8 cellular contexts compared by ENCODE assay signal in genomic region chr17:81394831-81395599, GRCh38. TPM values are rescaled to one million over a fixed set of nuclear protein-coding genes. Genes with fewer than 3 reads are reported as not detected.
DNase-seq lines count a peak whose midpoint lies in the region; ATAC-seq, FAIRE-seq and TF ChIP-seq lines count a peak whose summit lies in the region.

Gene BAHCC1 (plus strand): TSS chr17:81395457. CDS start chr17:81399740, 4,283 bp downstream.

- H3K9me3 ChIP-seq in A549, result no peaks in the 10 kb centered on the region
- no peaks in the 10 kb centered on the region for H3K9me3 ChIP-seq in mammary epithelial cell (replicated peaks; ENCODE audit: insufficient read depth, low read length)
- H3K9me3 ChIP-seq in iPS-15b (ENCODE audit: control insufficient read depth, insufficient read depth, low read length), result no peaks in the 10 kb centered on the region
- H3K9me3 ChIP-seq in sigmoid colon, result no peaks in the 10 kb centered on the region

- BruUV-seq in mammary epithelial cell (replicated peaks; lab: Mats Ljungman, UMichigan), result no TSS peak

- H4K20me1 ChIP-seq in mammary epithelial cell (ENCODE audit: insufficient read depth, low read length), result no peaks in the 10 kb centered on the region

- peaks cover 69% of the 10 kb centered on the region for H3K27me3 Mint-ChIP-seq in WTC11 (ENCODE audit: low read depth)

- TF ChIP-seq RAD21 in A549 (conservative IDR thresholded peaks at IDR 0.05 in 1 of 2, IDR thresholded peaks at IDR 0.05 in 1 of 2), result no peak

- peaks cover 46% of the 10 kb centered on the region for H3K79me2 ChIP-seq in mammary epithelial cell (ENCODE audit: insufficient read depth, low read length)

- no peak for TF ChIP-seq CTCF in A549 (IDR thresholded peaks at IDR 0.05)
- no peak for TF ChIP-seq CTCF in WTC11 (IDR thresholded peaks at IDR 0.05)
- TF ChIP-seq CTCF in mammary epithelial cell (conservative IDR thresholded peaks at IDR 0.05 in 1 of 2, IDR thresholded peaks at IDR 0.05 in 1 of 2; ENCODE audit: extremely low read depth in 1 of 2, insufficient read depth in 1 of 2, low read depth in 1 of 2, low read length in 2 of 2), result no peak
- TF ChIP-seq CTCF in sigmoid colon (IDR thresholded peaks at IDR 0.05), result no peak

- H3K4me2 ChIP-seq in A549, result peak within 1 kb of the TSS; percentile 92
- H3K4me2 ChIP-seq in mammary epithelial cell (ENCODE audit: insufficient read depth, low read depth, low read length), result peak within 1 kb of the TSS; percentile 100

- peak; percentile 81 for FAIRE-seq in A549 (lab: Jason Lieb, UNC)

- H3K27me3 ChIP-seq in mammary epithelial cell (ENCODE audit: insufficient read depth, low read length) (no peaks in the 10 kb centered on the region), iPS-15b (ENCODE audit: control insufficient read depth, insufficient read depth, low read length) (peaks cover 61% of the 10 kb centered on the region), sigmoid colon (no peaks in the 10 kb centered on the region)

- H3K4me1 Mint-ChIP-seq in WTC11, result peaks cover 34% of the 10 kb centered on the region

- H3K4me3 Mint-ChIP-seq in WTC11, result peak within 1 kb of the TSS; percentile 72

- ATAC-seq in A549 (peak; percentile 65 to 85), GM21786 (IDR thresholded peaks at IDR 0.05; ENCODE audit: unreplicated experiment) (peak; percentile 43), WTC11 (peak; percentile 78), GM21619 (IDR thresholded peaks at IDR 0.05; ENCODE audit: unreplicated experiment) (no peak)

- peak; percentile 79 for TF ChIP-seq POLR2A in A549 (IDR thresholded peaks at IDR 0.05; ENCODE audit: low read length)
- TF ChIP-seq POLR2A in sigmoid colon (IDR thresholded peaks at IDR 0.05), result peak; percentile 96 to 97

- DNase-seq in A549 (ENCODE audit: low read depth in 1 of 2, low spot score in 1 of 2) (peak; percentile 99 to 100), NCI-H2196 (lab: John Stamatoyannopoulos, UW; ENCODE audit: unreplicated experiment) (peak; percentile 100), WTC11 (ENCODE audit: low spot score) (peak; percentile 100), mammary epithelial cell (peak; percentile 100), sigmoid colon (peak; percentile 100)

- peak within 1 kb of the TSS; percentile 88 for H2AFZ ChIP-seq in mammary epithelial cell (ENCODE audit: low read depth, low read length)

- in situ Hi-C loops in mammary epithelial cell (cut with MboI; ENCODE audit: low sequenced_read_pairs in 2 of 2), result loop anchor here in 1 of 2 donors (5.0 to 10.0 kb wide), 2 partner anchors 90 to 117 kb away; partner anchors contain the start of gene ACTG1

- dilution Hi-C loops in mammary epithelial cell (cut with HindIII; ENCODE audit: low sequenced_read_pairs), result loop anchor here (5.0 kb wide), 4 partner anchors 62 to 187 kb away; partner anchors contain the start of gene ACTG1

- H3K27ac Mint-ChIP-seq in WTC11, result peak within 1 kb of the TSS; percentile 93

- H3K4me1 ChIP-seq in A549 (peaks cover 40% of the 10 kb centered on the region), mammary epithelial cell (ENCODE audit: insufficient read depth, low read length) (peaks cover 39% of the 10 kb centered on the region), iPS-15b (ENCODE audit: control insufficient read depth, insufficient read depth, low read length) (peaks cover 4% of the 10 kb centered on the region), sigmoid colon (peaks cover 0 to 58% (median 39%) of the 10 kb centered on the region in 4 donors)

- H3K27ac ChIP-seq in A549 (peak within 1 kb of the TSS; percentile 94 to 98), mammary epithelial cell (ENCODE audit: insufficient read depth, low read depth, low read length) (peak within 1 kb of the TSS; percentile 72), sigmoid colon (peak within 1 kb of the TSS; percentile 93 to 99 (median 98))

- POLR2A ChIA-PET in A549 (lab: Yijun Ruan, JAX), result interaction anchor here (0.6 to 5.9 kb wide), 20 partner anchors 10 to 335 kb away, joined by 3 to 107 read pairs (median 5); partner anchors contain the start of genes ACTG1, CEP131, NDUFAF8 and SLC38A10
- POLR2A ChIA-PET in WTC11 (lab: Charles Lee), result interaction anchor here (0.6 to 1.5 kb wide), 8 partner anchors 9 to 156 kb away, joined by 3 to 12 read pairs (median 3); partner anchors contain the start of genes ACTG1, NDUFAF8, SLC38A10 and TEPSIN

- H3K36me3 ChIP-seq in mammary epithelial cell (ENCODE audit: insufficient read depth, low read length) (no peaks in the 10 kb centered on the region), iPS-15b (ENCODE audit: control insufficient read depth, insufficient read depth, low read length) (no peaks in the 10 kb centered on the region), sigmoid colon (no peaks in the 10 kb centered on the region)

- H3K4me3 ChIP-seq in A549 (peak within 1 kb of the TSS; percentile 76), mammary epithelial cell (replicated peaks in 1 of 3; ENCODE audit: insufficient read depth in 1 of 3, low read depth in 2 of 3, low read length in 3 of 3) (peak within 1 kb of the TSS; percentile 65 to 81 (median 76)), iPS-15b (ENCODE audit: low read depth, low read length) (peak within 1 kb of the TSS; percentile 59), sigmoid colon (peak within 1 kb of the TSS; percentile 69 to 84 (median 74))

- TF ChIP-seq EP300 in A549 (IDR thresholded peaks at IDR 0.05) (no peak), sigmoid colon (IDR thresholded peaks at IDR 0.05) (peak in 2 of 4 donors; percentile 23 to 66)

- H3K9ac ChIP-seq in mammary epithelial cell (ENCODE audit: insufficient read depth, low read length) (peak within 1 kb of the TSS; percentile 75), iPS-15b (ENCODE audit: low read depth, low read length) (peak within 1 kb of the TSS; percentile 16)

- WGBS in A549 (ENCODE audit: missing lambda C conversion rate), result 1% methylated on average over 48 of the region's 49 CpGs
- WGBS in mammary epithelial cell (ENCODE audit: low coverage, missing lambda C conversion rate), result under 1% methylated on average over 31 of the region's 49 CpGs
- WGBS in sigmoid colon, 2 donors, result 1 to 2% methylated on average over 49 of the region's 49 CpGs

- no peaks in the 10 kb centered on the region for H3K9me3 Mint-ChIP-seq in WTC11

- H3K36me3 Mint-ChIP-seq in WTC11, result no peaks in the 10 kb centered on the region

- intact Hi-C loops in mammary epithelial cell (cut with micrococcal nuclease) (loop anchor here (1.0 to 2.0 kb wide), 7 partner anchors 28 to 181 kb away; partner anchors contain the start of gene SLC38A10), sigmoid colon (cut with DNase I) (loop anchor here (2.0 to 5.0 kb wide), 2 partner anchors 98 to 118 kb away; partner anchors contain the start of genes ACTG1 and SLC38A10)

- CTCF ChIA-PET in A549 (lab: Yijun Ruan, JAX), result interaction anchor here (0.6 to 8.6 kb wide), 22 partner anchors 10 to 260 kb away, joined by 3 to 121 read pairs (median 4); partner anchors contain the start of gene FAAP100
- CTCF ChIA-PET in WTC11 (lab: Charles Lee), result interaction anchor here (0.6 to 3.7 kb wide), 19 partner anchors 10 to 1559 kb away, joined by 3 to 55 read pairs (median 4); partner anchors contain the start of genes CEP131 and SLC38A10
- CTCF ChIA-PET in mammary epithelial cell (lab: Charles Lee; ENCODE audit: low non-redundant PET), result interaction anchor here (0.6 to 0.9 kb wide), 3 partner anchors 49 to 90 kb away, joined by 3 to 6 read pairs (median 4); no protein-coding TSS in a partner anchor

TF ChIP-seq in A549, 52 proteins besides CTCF, POLR2A, EP300 and RAD21 (continues in another document):
- TF ChIP-seq BHLHE40 (IDR thresholded peaks at IDR 0.05; ENCODE audit: low read depth, low read length), result peak; percentile 96
- TF ChIP-seq, protein P1, sequence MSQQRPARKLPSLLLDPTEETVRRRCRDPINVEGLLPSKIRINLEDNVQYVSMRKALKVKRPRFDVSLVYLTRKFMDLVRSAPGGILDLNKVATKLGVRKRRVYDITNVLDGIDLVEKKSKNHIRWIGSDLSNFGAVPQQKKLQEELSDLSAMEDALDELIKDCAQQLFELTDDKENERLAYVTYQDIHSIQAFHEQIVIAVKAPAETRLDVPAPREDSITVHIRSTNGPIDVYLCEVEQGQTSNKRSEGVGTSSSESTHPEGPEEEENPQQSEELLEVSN (IDR thresholded peaks at IDR 0.05; ENCODE audit: borderline replicate concordance, low read depth), result peak; percentile 91
- TF ChIP-seq RFX5 (IDR thresholded peaks at IDR 0.05), result 0 out of 2 replicates have a peak, but pooled peaks have one; percentile 59
- no peak for TF ChIP-seq NPAS2 (CRISPR knock-in tag; IDR thresholded peaks at IDR 0.05; ENCODE audit: borderline replicate concordance)
- peak; percentile 88 for TF ChIP-seq MAFK (IDR thresholded peaks at IDR 0.05; ENCODE audit: partially characterized antibody)
- no peak for TF ChIP-seq EHF (CRISPR knock-in tag; IDR thresholded peaks at IDR 0.05)
- no peak for TF ChIP-seq HOXB13 (CRISPR knock-in tag; IDR thresholded peaks at IDR 0.05; ENCODE audit: low read depth)

TF ChIP-seq in WTC11, 78 proteins besides CTCF, POLR2A, EP300 and RAD21 (continues in another document):
- TF ChIP-seq ETV6 (CRISPR knock-in tag; IDR thresholded peaks at IDR 0.05) (no peak), OVOL2 (CRISPR knock-in tag; IDR thresholded peaks at IDR 0.05; ENCODE audit: borderline replicate concordance) (no peak), NFE2L1 (CRISPR knock-in tag; IDR thresholded peaks at IDR 0.05) (peak; percentile 60; the same call in 1 of the 2 replicates), GABPB1 (CRISPR knock-in tag; IDR thresholded peaks at IDR 0.05) (peak; percentile 81)
- TF ChIP-seq, protein P2, sequence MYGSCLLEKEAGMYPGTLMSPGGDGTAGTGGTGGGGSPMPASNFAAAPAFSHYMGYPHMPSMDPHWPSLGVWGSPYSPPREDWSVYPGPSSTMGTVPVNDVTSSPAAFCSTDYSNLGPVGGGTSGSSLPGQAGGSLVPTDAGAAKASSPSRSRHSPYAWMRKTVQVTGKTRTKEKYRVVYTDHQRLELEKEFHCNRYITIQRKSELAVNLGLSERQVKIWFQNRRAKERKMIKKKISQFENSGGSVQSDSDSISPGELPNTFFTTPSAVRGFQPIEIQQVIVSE (CRISPR knock-in tag; IDR thresholded peaks at IDR 0.05; ENCODE audit: borderline replicate concordance), result no peak

RNA-seq across cellular contexts. Expression of gene BAHCC1, which starts in this region (rescaled TPM):
- polyA plus RNA-seq in A549 (2011; rRNA removed) (2.1 and 2.6 TPM in 2 replicates), A549 (2017; fragmentation: RNase III; extraction: RNeasy Plus Mini Kit Qiagen cat#74134 plus additional on column Dnase treatment) (5.2 to 5.9 TPM (median 5.8 TPM) in 3 replicates), mammary epithelial cell (1.6 TPM), sigmoid colon (10 to 100 TPM in 1 of 3 donors, 1 to 10 TPM in 2; 1.8 to 12.9 (median 3.0) TPM)
- polyA plus RNA-seq in A549 (2012; cell fraction: cytosol; rRNA removed), result 7.4 and 8.4 TPM in 2 replicates
- 27.4 and 38.1 TPM in 2 replicates for polyA plus RNA-seq in A549 (2012; cell fraction: nucleus; rRNA removed)
- polyA minus RNA-seq in A549 (2011; rRNA and poly(A)+ RNA removed), result 2.6 and 3.5 TPM in 2 replicates
- total RNA-seq in WTC11 (2021) (17.1 to 29.8 TPM (median 21.5 TPM) in 3 replicates), mammary epithelial cell (1 to 10 TPM; 2.2 to 9.1 TPM), sigmoid colon (10 to 100 TPM in 1 of 4 donors, 1 to 10 TPM in 3; 3.8 to 18.6 (median 7.2) TPM)
- polyA minus RNA-seq in mammary epithelial cell, result 0.67 TPM

Comparison
In these comparisons a context has a peak if more than half of its experiments do, and no peak if none do; other contexts are left out.
1. Of the 8 proteins assayed by ChIP-seq in both WTC11 and A549: peak only in WTC11: HMGXB4; only in A549: none; in both: MAX and USF2; in neither: 4; mixed calls (peak in some experiments, not most) for 1.